In the genomic region with DNA sequence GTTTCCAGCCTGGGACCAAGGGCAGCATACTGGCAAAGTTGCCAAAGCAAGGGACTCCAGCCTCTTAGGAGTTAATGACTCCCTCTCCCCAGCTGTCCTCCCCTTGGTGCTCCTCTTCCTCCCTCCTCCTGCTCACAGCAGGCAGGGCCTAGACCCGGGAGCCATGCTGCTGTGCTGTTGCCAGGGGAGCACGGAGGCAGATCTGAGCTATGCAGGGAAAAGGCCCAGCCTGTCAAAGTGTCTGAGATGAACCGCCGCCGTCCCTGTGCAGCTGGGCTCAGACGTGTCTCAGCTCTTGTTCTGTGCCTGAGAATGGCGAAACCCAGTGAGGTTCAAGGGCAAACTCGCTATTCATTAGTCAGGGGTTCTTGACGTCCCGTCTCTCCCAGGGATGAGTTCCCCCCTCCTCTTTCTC, we compare ENCODE assay signal across 21 cellular contexts.
DNase-seq lines count a peak whose midpoint lies in the region; ATAC-seq and TF ChIP-seq lines count a peak whose summit lies in the region.
"Had no signal": no experiment of that assay in that cellular context is flagged by ENCODE, and none has a peak within 500 bp of the region (broad histone marks: within the 10 kb centered on the region; RNA-seq: fewer than 3 reads in every experiment).

No MANE protein-coding gene starts in this region.

- H3K27ac ChIP-seq in angular gyrus (ENCODE audit: low read depth, low read length), result peak overlapping the region; percentile 74
- peak overlapping the region; percentile 10 for H3K27ac ChIP-seq in layer of hippocampus (ENCODE audit: low read depth, low read length)
- H3K27ac ChIP-seq: PC-9, SJCRH30 had no signal

- POLR2A ChIA-PET in HEK293T (lab: Yijun Ruan, JAX), result interaction anchor here (1.0 kb wide), 1 partner anchor 180 kb away, joined by 3 read pairs; a partner anchor contains a TSS

- ATAC-seq in HG02759 (IDR thresholded peaks at IDR 0.05; ENCODE audit: unreplicated experiment) (no peak), GM19463 (IDR thresholded peaks at IDR 0.05; ENCODE audit: unreplicated experiment) (no peak), HG03432 (IDR thresholded peaks at IDR 0.05; ENCODE audit: unreplicated experiment) (no peak)
- ATAC-seq: effector memory CD8-positive, alpha-beta T cell; left cardiac atrium had no signal

- peaks cover 9% of the 10 kb centered on the region for H3K27me3 ChIP-seq in layer of hippocampus (ENCODE audit: control insufficient read depth, insufficient read depth, low read length)

- peak in 8 of 14 donors; percentile 42 to 78 (median 56) for DNase-seq in C1 segment of cervical spinal cord (lab: John Stamatoyannopoulos, UW)
- DNase-seq in NOMO-1 (lab: John Stamatoyannopoulos, UW; ENCODE audit: unreplicated experiment in 2 of 2), result peak; percentile 40 to 55
- no peak for DNase-seq in HEK293T (ENCODE audit: extremely low spot score)
- DNase-seq: ACHN; activated CD4-positive, alpha-beta T cell treated with anti-CD3 and anti-CD28 coated beads, Interleukin-2, amount 50 U/mL, for 4 hours; activated CD8-positive, alpha-beta memory T cell treated with anti-CD3 and anti-CD28 coated beads, Interleukin-2, amount 50 U/mL, for 48 hours; activated naive CD8-positive, alpha-beta T cell treated with anti-CD3 and anti-CD28 coated beads for 36 hours; effector memory CD8-positive, alpha-beta T cell; EL; left cardiac atrium; mesenchymal stem cell; NCI-H1092; NCI-H187 treated with DMSO at 0.1 percent for 48 hours; NCI-H748 treated with DMSO at 0.1 percent for 48 hours; SJCRH30 had no signal

- CTCF ChIA-PET in HEK293T (lab: Yijun Ruan, JAX), result interaction anchor here (0.5 to 2.1 kb wide), 4 partner anchors 9 to 42 kb away, joined by 3 to 10 read pairs (median 4); no protein-coding TSS in a partner anchor

TF ChIP-seq in HEK293T, 16 proteins besides CTCF, POLR2A, EP300 and RAD21:
- TF ChIP-seq L3MBTL2 (conservative IDR thresholded peaks at IDR 0.05) (no peak), BHLHE40 (IDR thresholded peaks at IDR 0.05; ENCODE audit: borderline replicate concordance) (no peak), HDGF (IDR thresholded peaks at IDR 0.05; ENCODE audit: borderline replicate concordance) (no peak), NFRKB (IDR thresholded peaks at IDR 0.05) (no peak), ZNF384 (IDR thresholded peaks at IDR 0.05) (no peak), ARNT (IDR thresholded peaks at IDR 0.05) (no peak), ELF4 (IDR thresholded peaks at IDR 0.05) (no peak), SP1 (IDR thresholded peaks at IDR 0.05) (no peak), CTBP1 (IDR thresholded peaks at IDR 0.05; ENCODE audit: borderline replicate concordance) (no peak), FOXA1 (IDR thresholded peaks at IDR 0.05) (no peak), TARDBP (IDR thresholded peaks at IDR 0.05) (no peak)
- TF ChIP-seq, protein P1, sequence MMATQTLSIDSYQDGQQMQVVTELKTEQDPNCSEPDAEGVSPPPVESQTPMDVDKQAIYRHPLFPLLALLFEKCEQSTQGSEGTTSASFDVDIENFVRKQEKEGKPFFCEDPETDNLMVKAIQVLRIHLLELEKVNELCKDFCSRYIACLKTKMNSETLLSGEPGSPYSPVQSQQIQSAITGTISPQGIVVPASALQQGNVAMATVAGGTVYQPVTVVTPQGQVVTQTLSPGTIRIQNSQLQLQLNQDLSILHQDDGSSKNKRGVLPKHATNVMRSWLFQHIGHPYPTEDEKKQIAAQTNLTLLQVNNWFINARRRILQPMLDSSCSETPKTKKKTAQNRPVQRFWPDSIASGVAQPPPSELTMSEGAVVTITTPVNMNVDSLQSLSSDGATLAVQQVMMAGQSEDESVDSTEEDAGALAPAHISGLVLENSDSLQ (IDR thresholded peaks at IDR 0.05), result no peak
